19 cellular contexts compared by ENCODE assay signal in the genomic region with DNA sequence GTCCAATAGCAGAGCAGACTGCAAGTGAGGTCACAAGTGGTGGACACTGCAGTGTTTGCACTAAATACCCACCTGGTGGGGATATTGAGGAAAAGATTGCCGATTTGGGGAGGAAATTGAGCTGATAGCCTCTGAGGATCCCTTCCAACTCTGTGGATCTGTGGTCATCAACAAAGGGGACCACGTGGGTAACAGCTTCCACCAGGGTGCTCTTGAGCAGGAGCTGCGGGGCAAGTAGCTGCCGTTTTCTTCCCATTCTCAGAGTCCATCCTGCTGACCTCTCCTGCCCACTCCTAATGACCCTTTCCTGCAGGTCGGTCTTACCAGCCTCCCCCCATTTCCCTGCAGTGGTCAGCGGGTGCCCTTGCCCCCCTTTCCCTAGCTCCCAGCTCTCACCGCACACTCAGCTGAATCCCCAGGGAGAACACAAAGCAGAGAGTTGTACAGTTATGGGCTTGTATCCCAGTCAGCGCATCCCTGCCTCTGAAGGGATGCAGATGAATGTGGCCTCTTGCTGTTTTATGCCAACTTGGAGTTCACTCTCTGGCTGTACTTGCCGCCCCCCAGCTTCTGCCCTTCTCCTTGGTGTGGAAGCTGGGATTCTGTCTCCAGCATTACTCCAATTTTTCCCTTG. TPM values are rescaled to one million over a fixed set of nuclear protein-coding genes. Genes with fewer than 3 reads are reported as not detected.
DNase-seq lines count a peak whose midpoint lies in the region; ATAC-seq, FAIRE-seq and TF ChIP-seq lines count a peak whose summit lies in the region.
"Had no signal": no experiment of that assay in that cellular context is flagged by ENCODE, and none has a peak within 500 bp of the region (broad histone marks: within the 10 kb centered on the region; RNA-seq: fewer than 3 reads in every experiment).

No MANE protein-coding gene starts in this region.

- DNase-seq in MCF 10A (ENCODE audit: unreplicated experiment) (no peak), mammary epithelial cell (no peak), endothelial cell of umbilical vein (ENCODE audit: low read depth, low spot score) (no peak), neural crest cell (ENCODE audit: low read depth, low spot score) (no peak), upper lobe of right lung (no peak), mucosa of gallbladder (ENCODE audit: low spot score) (no peak)
- DNase-seq: activated CD4-positive, alpha-beta memory T cell treated with anti-CD3 and anti-CD28 coated beads for 36 hours; activated T-cell treated with anti-CD3 and anti-CD28 coated beads, Interleukin-2, amount 50 U/mL, for 72 hours; CD4-positive, alpha-beta memory T cell; DND-41; foreskin keratinocyte; NCI-H1105 treated with DMSO at 0.1 percent for 48 hours; stimulated activated CD4-positive, alpha-beta T cell treated with anti-CD3 and anti-CD28 coated beads, Interleukin-2, amount 100 ng/mL, for 48 hours had no signal

- in situ Hi-C loops in mammary epithelial cell (cut with MboI; ENCODE audit: low sequenced_read_pairs in 2 of 2) = no loop called here

- H3K4me2 ChIP-seq in mammary epithelial cell (ENCODE audit: insufficient read depth, low read depth, low read length) = no peak overlapping the region
- H3K4me2 ChIP-seq in endothelial cell of umbilical vein (ENCODE audit: insufficient read depth, low read length) = peak overlapping the region; percentile 2

- dilution Hi-C loops in mammary epithelial cell (cut with HindIII; ENCODE audit: low sequenced_read_pairs) = no loop called here
- dilution Hi-C loops in endothelial cell of umbilical vein (cut with MboI; ENCODE audit: extremely low pct_ligation_motif_present, low sequenced_read_pairs) = no loop called here

- H3K36me3 ChIP-seq in mammary epithelial cell (ENCODE audit: insufficient read depth, low read length) = no peaks in the 10 kb centered on the region
- peaks cover 0 to 5% of the 10 kb centered on the region in 2 experiments for H3K36me3 ChIP-seq in endothelial cell of umbilical vein (ENCODE audit: control insufficient read depth in 2 of 2, extremely low read depth in 1 of 2, insufficient read depth in 2 of 2, low read length in 2 of 2)
- H3K36me3 ChIP-seq in upper lobe of right lung = peaks cover 5% of the 10 kb centered on the region
- H3K36me3 ChIP-seq: cardiac muscle cell, left ventricle myocardium inferior had no signal

- peak; percentile 15 for FAIRE-seq in endothelial cell of umbilical vein (lab: Jason Lieb, UNC)

- H3K4me1 Mint-ChIP-seq in MCF 10A (ENCODE audit: insufficient read depth, unreplicated experiment) (peaks cover 44% of the 10 kb centered on the region), neural crest cell (peaks cover 34% of the 10 kb centered on the region)
- H3K4me1 Mint-ChIP-seq: CD4-positive, alpha-beta memory T cell had no signal

- H3K9me3 Mint-ChIP-seq in MCF 10A (ENCODE audit: unreplicated experiment) (no peaks in the 10 kb centered on the region), neural crest cell (no peaks in the 10 kb centered on the region)
- H3K9me3 Mint-ChIP-seq: activated CD4-positive, alpha-beta memory T cell treated with anti-CD3 and anti-CD28 coated beads for 36 hours; nephron had no signal

- H3K4me3 ChIP-seq in mammary epithelial cell (replicated peaks in 1 of 3; ENCODE audit: insufficient read depth in 1 of 3, low read depth in 2 of 3, low read length in 3 of 3) = no peak overlapping the region
- H3K4me3 ChIP-seq in endothelial cell of umbilical vein (replicated peaks in 1 of 3; ENCODE audit: insufficient read depth in 1 of 3, low read depth in 1 of 3, low read length in 3 of 3) = no peak overlapping the region
- no peak overlapping the region for H3K4me3 ChIP-seq in upper lobe of right lung
- H3K4me3 ChIP-seq: cardiac muscle cell, left ventricle myocardium inferior had no signal

- H3K27ac ChIP-seq in mammary epithelial cell (ENCODE audit: insufficient read depth, low read depth, low read length) (no peak overlapping the region), endothelial cell of umbilical vein (ENCODE audit: insufficient read depth, low read depth, low read length) (peak overlapping the region; percentile 64), upper lobe of right lung (peak overlapping the region; percentile 68)
- H3K27ac ChIP-seq: 22Rv1, cardiac muscle cell, foreskin keratinocyte, left ventricle myocardium inferior had no signal

- intact Hi-C loops in MCF 10A (cut with micrococcal nuclease) = no loop called here
- intact Hi-C loops in mammary epithelial cell (cut with micrococcal nuclease) = no loop called here
- intact Hi-C loops in endothelial cell of umbilical vein (cut with micrococcal nuclease) = loop anchor here (1.0 to 5.0 kb wide), 5 partner anchors 17 to 1168 kb away; no protein-coding TSS in a partner anchor
- intact Hi-C loops in upper lobe of right lung (cut with DNase I) = no loop called here

- no peak overlapping the region for H2AFZ ChIP-seq in mammary epithelial cell (ENCODE audit: low read depth, low read length)
- no peak overlapping the region for H2AFZ ChIP-seq in endothelial cell of umbilical vein (ENCODE audit: low read depth, low read length)

- no peak overlapping the region for H3K4me3 Mint-ChIP-seq in MCF 10A (ENCODE audit: unreplicated experiment)
- no peak overlapping the region for H3K4me3 Mint-ChIP-seq in neural crest cell
- H3K4me3 Mint-ChIP-seq: activated CD4-positive, alpha-beta memory T cell treated with anti-CD3 and anti-CD28 coated beads for 36 hours; activated T-cell treated with anti-CD3 and anti-CD28 coated beads, Interleukin-2, amount 50 U/mL, for 72 hours; CD4-positive, alpha-beta memory T cell; nephron had no signal

- H3K9ac ChIP-seq in mammary epithelial cell (ENCODE audit: insufficient read depth, low read length) (no peak overlapping the region), endothelial cell of umbilical vein (replicated peaks; ENCODE audit: extremely low read depth, insufficient read depth, low read length) (no peak overlapping the region)

- CTCF ChIA-PET in MCF 10A (lab: Yijun Ruan, JAX) = interaction anchor here (0.7 to 2.1 kb wide), 7 partner anchors 11 to 296 kb away, joined by 3 to 7 read pairs (median 3); no protein-coding TSS in a partner anchor
- CTCF ChIA-PET in mammary epithelial cell (lab: Charles Lee; ENCODE audit: low non-redundant PET) = no interaction called here
- CTCF ChIA-PET in endothelial cell of umbilical vein (lab: Charles Lee) = interaction anchor here (0.7 to 3.1 kb wide), 10 partner anchors 12 to 170 kb away, joined by 3 to 13 read pairs (median 6); partner anchors contain the start of gene DAPK1

- no peaks in the 10 kb centered on the region for H3K9me1 ChIP-seq in endothelial cell of umbilical vein (replicated peaks; ENCODE audit: control insufficient read depth, extremely low read depth, insufficient read depth, low read length)

- no peaks in the 10 kb centered on the region for H3K79me2 ChIP-seq in mammary epithelial cell (ENCODE audit: insufficient read depth, low read length)
- peaks cover 19% of the 10 kb centered on the region for H3K79me2 ChIP-seq in endothelial cell of umbilical vein (ENCODE audit: control insufficient read depth, insufficient read depth, low read length)

- WGBS in mammary epithelial cell (ENCODE audit: low coverage, missing lambda C conversion rate) = 84% methylated on average over 9 of the region's 9 CpGs

- H3K27ac Mint-ChIP-seq in MCF 10A (ENCODE audit: low read depth, unreplicated experiment) (peak overlapping the region; percentile 47), neural crest cell (ENCODE audit: unreplicated experiment) (peak overlapping the region; percentile 78)
- H3K27ac Mint-ChIP-seq: activated CD4-positive, alpha-beta memory T cell treated with anti-CD3 and anti-CD28 coated beads for 36 hours; activated T-cell treated with anti-CD3 and anti-CD28 coated beads, Interleukin-2, amount 50 U/mL, for 72 hours; CD4-positive, alpha-beta memory T cell had no signal

- ATAC-seq in upper lobe of right lung (no peak), HG03159 (IDR thresholded peaks at IDR 0.05; ENCODE audit: unreplicated experiment) (no peak), HG03378 (IDR thresholded peaks at IDR 0.05; ENCODE audit: unreplicated experiment) (no peak)
- ATAC-seq: activated T-cell treated with anti-CD3 and anti-CD28 coated beads, Interleukin-2, amount 50 U/mL, for 72 hours; foreskin keratinocyte had no signal

- no peaks in the 10 kb centered on the region for H3K27me3 ChIP-seq in mammary epithelial cell (ENCODE audit: insufficient read depth, low read length)
- H3K27me3 ChIP-seq in endothelial cell of umbilical vein (ENCODE audit: control insufficient read depth in 2 of 2, insufficient read depth in 2 of 2, low read length in 2 of 2) = no peaks in the 10 kb centered on the region
- H3K27me3 ChIP-seq in upper lobe of right lung = no peaks in the 10 kb centered on the region
- H3K27me3 ChIP-seq: cardiac muscle cell had no signal

- peak; percentile 3 for TF ChIP-seq POLR2A in endothelial cell of umbilical vein (IDR thresholded peaks at IDR 0.05; ENCODE audit: low read depth, low read length)

- TF ChIP-seq CTCF in MCF 10A (IDR thresholded peaks at IDR 0.05; ENCODE audit: unreplicated experiment) (no peak), mammary epithelial cell (conservative IDR thresholded peaks at IDR 0.05 in 1 of 2, IDR thresholded peaks at IDR 0.05 in 1 of 2; ENCODE audit: extremely low read depth in 1 of 2, insufficient read depth in 1 of 2, low read depth in 1 of 2, low read length in 2 of 2) (no peak), endothelial cell of umbilical vein (IDR thresholded peaks at IDR 0.05; ENCODE audit: extremely low read depth in 1 of 2, insufficient read depth in 1 of 2, low read depth in 1 of 2, low read length in 2 of 2) (no peak), neural crest cell (conservative IDR thresholded peaks at IDR 0.05) (no peak), upper lobe of right lung (IDR thresholded peaks at IDR 0.05) (no peak)

- H3K27me3 Mint-ChIP-seq in MCF 10A (ENCODE audit: insufficient read depth, unreplicated experiment) (no peaks in the 10 kb centered on the region), neural crest cell (ENCODE audit: low read depth) (no peaks in the 10 kb centered on the region)

- H3K36me3 Mint-ChIP-seq in MCF 10A (ENCODE audit: insufficient read depth, unreplicated experiment) = no peaks in the 10 kb centered on the region
- H3K36me3 Mint-ChIP-seq in neural crest cell (ENCODE audit: low read depth) = peaks cover 17% of the 10 kb centered on the region
- H3K36me3 Mint-ChIP-seq: activated CD4-positive, alpha-beta memory T cell treated with anti-CD3 and anti-CD28 coated beads for 36 hours; CD4-positive, alpha-beta memory T cell had no signal

- H3K4me1 ChIP-seq in mammary epithelial cell (ENCODE audit: insufficient read depth, low read length) (no peaks in the 10 kb centered on the region), endothelial cell of umbilical vein (ENCODE audit: control insufficient read depth, extremely low read depth, insufficient read depth, low read length) (peaks cover 59% of the 10 kb centered on the region), upper lobe of right lung (peaks cover 68% of the 10 kb centered on the region)
- H3K4me1 ChIP-seq: foreskin keratinocyte had no signal

- BruUV-seq in MCF 10A (replicated peaks; lab: Mats Ljungman, UMichigan) (no TSS peak), mammary epithelial cell (replicated peaks; lab: Mats Ljungman, UMichigan) (no TSS peak), endothelial cell of umbilical vein (replicated peaks; lab: Mats Ljungman, UMichigan) (no TSS peak)

- POLR2A ChIA-PET in MCF 10A (lab: Yijun Ruan, JAX) = interaction anchor here (0.7 to 1.9 kb wide), 5 partner anchors 18 to 133 kb away, joined by 3 to 7 read pairs (median 3); partner anchors contain the start of gene DAPK1
- POLR2A ChIA-PET in endothelial cell of umbilical vein (lab: Charles Lee) = no interaction called here

- H3K9me3 ChIP-seq in mammary epithelial cell (replicated peaks; ENCODE audit: insufficient read depth, low read length) (no peaks in the 10 kb centered on the region), endothelial cell of umbilical vein (replicated peaks; ENCODE audit: control insufficient read depth, insufficient read depth, low read length) (no peaks in the 10 kb centered on the region), upper lobe of right lung (no peaks in the 10 kb centered on the region)
- H3K9me3 ChIP-seq: left ventricle myocardium inferior had no signal

- H4K20me1 ChIP-seq in mammary epithelial cell (ENCODE audit: insufficient read depth, low read length) (no peaks in the 10 kb centered on the region), endothelial cell of umbilical vein (replicated peaks; ENCODE audit: control insufficient read depth, extremely low read depth, insufficient read depth, low read length) (no peaks in the 10 kb centered on the region)

RNA-seq across cellular contexts. Expression of gene DAPK1, which starts 18.0 kb away (rescaled TPM):
- total RNA-seq in MCF 10A (2022) = 19.7 and 35.7 TPM in 2 replicates
- 10 to 100 TPM; 17.1 to 33.3 TPM for total RNA-seq in mammary epithelial cell
- 3.7 TPM for polyA plus RNA-seq in mammary epithelial cell
- 18.0 TPM for polyA minus RNA-seq in mammary epithelial cell
- total RNA-seq in endothelial cell of umbilical vein = 93.4 and 119 TPM in 2 replicates
- polyA plus RNA-seq in endothelial cell of umbilical vein = 56.7 and 58.9 TPM in 2 replicates
- polyA plus RNA-seq in endothelial cell of umbilical vein (2011; cell fraction: cytosol; rRNA removed) = 49.4 and 50.2 TPM in 2 replicates
- 207 and 208 TPM in 2 replicates for polyA plus RNA-seq in endothelial cell of umbilical vein (2011; cell fraction: nucleus; rRNA removed)
- polyA plus RNA-seq in endothelial cell of umbilical vein (2012) = 43.2 and 48.0 TPM in 2 replicates
- 214 and 217 TPM in 2 replicates for polyA minus RNA-seq in endothelial cell of umbilical vein
- polyA minus RNA-seq in endothelial cell of umbilical vein (2011; cell fraction: cytosol; rRNA and poly(A)+ RNA removed) = 3.2 TPM
- polyA minus RNA-seq in endothelial cell of umbilical vein (2011; cell fraction: nucleus; rRNA and poly(A)+ RNA removed) = 218 and 257 TPM in 2 replicates
- 62.7 and 64.1 TPM in 2 replicates for total RNA-seq in neural crest cell
- 168 TPM for total RNA-seq in upper lobe of right lung
- total RNA-seq in mucosa of gallbladder = 179 TPM
- polyA plus RNA-seq: CD4-positive, alpha-beta memory T cell had no signal
